In the genomic region with DNA sequence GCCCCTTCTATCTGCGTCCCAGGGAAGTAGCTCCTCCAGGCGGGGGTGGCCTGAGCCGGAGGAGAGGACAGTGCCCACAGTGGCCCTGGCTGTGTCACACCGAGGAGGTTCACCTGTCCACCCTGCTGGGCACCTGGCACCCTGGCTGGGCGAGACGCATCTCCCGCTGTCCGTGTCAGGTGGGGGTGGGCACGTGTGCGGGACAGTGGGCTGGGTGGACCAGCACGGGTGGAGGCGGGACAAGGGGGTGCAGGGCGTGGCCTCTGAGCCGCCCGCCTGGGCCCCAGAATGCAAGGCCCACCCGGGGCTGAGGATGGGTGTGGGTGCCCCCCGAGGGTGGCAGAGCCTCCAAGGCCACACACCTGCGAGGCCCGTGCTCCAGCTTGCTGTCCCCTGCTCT, we compare ENCODE assay signal across 14 cellular contexts. TPM values are rescaled to one million over a fixed set of nuclear protein-coding genes. Genes with fewer than 3 reads are reported as not detected.
DNase-seq lines count a peak whose midpoint lies in the region; ATAC-seq, FAIRE-seq and TF ChIP-seq lines count a peak whose summit lies in the region.
"Had no signal": no experiment of that assay in that cellular context is flagged by ENCODE, and none has a peak within 500 bp of the region (broad histone marks: within the 10 kb centered on the region; RNA-seq: fewer than 3 reads in every experiment).

No MANE protein-coding gene starts in this region.

- peaks cover 0 to 9% (median 5%) of the 10 kb centered on the region in 7 donors for H3K4me1 Mint-ChIP-seq in naive thymus-derived CD4-positive, alpha-beta T cell
- H3K4me1 Mint-ChIP-seq: central memory CD8-positive, alpha-beta T cell had no signal

- WGBS in aorta, 2 donors: 14 to 18% methylated on average over 16 to 19 of the region's 19 CpGs

- peak overlapping the region; percentile 37 to 50 for H3K4me3 ChIP-seq in ascending aorta
- no peak overlapping the region for H3K4me3 ChIP-seq in naive thymus-derived CD4-positive, alpha-beta T cell (ENCODE audit: low read length)
- no peak overlapping the region for H3K4me3 ChIP-seq in aorta (ENCODE audit: low read length in 2 of 2)

- peaks cover 30 to 50% of the 10 kb centered on the region in 2 donors for H3K4me1 ChIP-seq in ascending aorta
- H3K4me1 ChIP-seq in naive thymus-derived CD4-positive, alpha-beta T cell (ENCODE audit: control insufficient read depth in 2 of 2, insufficient read depth in 2 of 2, low read length in 2 of 2): peaks cover 0 to 25% of the 10 kb centered on the region in 2 donors
- H3K4me1 ChIP-seq in aorta (ENCODE audit: control insufficient read depth in 1 of 2, insufficient read depth in 2 of 2, low read length in 2 of 2): no peaks in the 10 kb centered on the region

- peak overlapping the region in 4 of 10 donors; percentile 17 to 63 (median 32) for H3K4me3 Mint-ChIP-seq in naive thymus-derived CD4-positive, alpha-beta T cell
- H3K4me3 Mint-ChIP-seq: activated CD8-positive, alpha-beta memory T cell treated with anti-CD3 and anti-CD28 coated beads, Interleukin-2, amount 10 ng/mL, durations not matched to agents 7 days and 5 days; central memory CD8-positive, alpha-beta T cell; stimulated activated effector memory CD8-positive, alpha-beta T cell treated with anti-CD3 and anti-CD28 coated beads, Interleukin-12 subunit alpha, Interleukin-12 subunit beta, amount 100 ng/mL, for 72 hours had no signal

- CTCF ChIA-PET in naive thymus-derived CD4-positive, alpha-beta T cell (lab: Charles Lee): interaction anchor here (1.0 kb wide), 1 partner anchor 137 kb away, joined by 3 read pairs; no protein-coding TSS in a partner anchor

- no peaks in the 10 kb centered on the region for H3K36me3 ChIP-seq in ascending aorta
- no peaks in the 10 kb centered on the region for H3K36me3 ChIP-seq in naive thymus-derived CD4-positive, alpha-beta T cell (ENCODE audit: control insufficient read depth in 2 of 3, insufficient read depth in 3 of 3, low read length in 3 of 3)
- no peaks in the 10 kb centered on the region for H3K36me3 ChIP-seq in aorta (ENCODE audit: control insufficient read depth in 1 of 2, insufficient read depth in 2 of 2, low read length in 1 of 2)

- H3K27ac Mint-ChIP-seq in naive thymus-derived CD4-positive, alpha-beta T cell: no peak overlapping the region
- H3K27ac Mint-ChIP-seq: activated CD8-positive, alpha-beta memory T cell treated with anti-CD3 and anti-CD28 coated beads, Interleukin-2, amount 10 ng/mL, durations not matched to agents 7 days and 5 days; stimulated activated effector memory CD8-positive, alpha-beta T cell treated with anti-CD3 and anti-CD28 coated beads, Interleukin-12 subunit alpha, Interleukin-12 subunit beta, amount 100 ng/mL, for 72 hours had no signal

- no peaks in the 10 kb centered on the region for H3K27me3 ChIP-seq in ascending aorta
- peaks cover 6 to 14% of the 10 kb centered on the region in 2 donors for H3K27me3 ChIP-seq in naive thymus-derived CD4-positive, alpha-beta T cell (ENCODE audit: control insufficient read depth in 2 of 2, insufficient read depth in 2 of 2, low read length in 2 of 2)
- no peaks in the 10 kb centered on the region for H3K27me3 ChIP-seq in aorta (ENCODE audit: control insufficient read depth in 1 of 2, insufficient read depth in 2 of 2, low read length in 1 of 2)

- H3K9me3 Mint-ChIP-seq in naive thymus-derived CD4-positive, alpha-beta T cell: no peaks in the 10 kb centered on the region
- H3K9me3 Mint-ChIP-seq: central memory CD8-positive, alpha-beta T cell; naive thymus-derived CD8-positive, alpha-beta T cell; stimulated activated effector memory CD8-positive, alpha-beta T cell treated with anti-CD3 and anti-CD28 coated beads, Interleukin-12 subunit alpha, Interleukin-12 subunit beta, amount 100 ng/mL, for 72 hours had no signal

- POLR2A ChIA-PET in naive thymus-derived CD4-positive, alpha-beta T cell (lab: Charles Lee): no interaction called here

- DNase-seq in left cardiac atrium: no peak
- DNase-seq in left ventricle myocardium superior: no peak
- no peak for DNase-seq in ascending aorta (ENCODE audit: low spot score in 2 of 2)
- DNase-seq in naive thymus-derived CD4-positive, alpha-beta T cell: no peak
- no peak for DNase-seq in aorta
- DNase-seq in SHP77 (lab: John Stamatoyannopoulos, UW): no peak
- DNase-seq in H54 (ENCODE audit: insufficient read length, low spot score): no peak
- DNase-seq in activated CD4-positive, CD25-positive, alpha-beta regulatory T cell treated with anti-CD3 and anti-CD28 coated beads, Interleukin-2, amount 50 U/mL, for 72 hours: no peak
- DNase-seq: activated CD8-positive, alpha-beta memory T cell treated with anti-CD3 and anti-CD28 coated beads, Interleukin-2, amount 10 ng/mL, durations not matched to agents 7 days and 5 days; stimulated activated CD4-positive, alpha-beta T cell treated with anti-CD3 and anti-CD28 coated beads, Interleukin-4, amount 100 ng/mL, for 4 hours had no signal

- H3K27ac ChIP-seq in ascending aorta (peak overlapping the region; percentile 70 to 75), aorta (ENCODE audit: low read depth in 1 of 2, low read length in 2 of 2) (no peak overlapping the region)
- no peak overlapping the region for H3K27ac ChIP-seq in naive thymus-derived CD4-positive, alpha-beta T cell (ENCODE audit: low read depth, low read length)

- peaks cover 4 to 15% (median 9%) of the 10 kb centered on the region in 5 donors for H3K27me3 Mint-ChIP-seq in naive thymus-derived CD4-positive, alpha-beta T cell

- FAIRE-seq in H54 (lab: Jason Lieb, UNC): no peak
- FAIRE-seq: kidney had no signal

- ATAC-seq in left cardiac atrium (peak; percentile 1 to 3), left ventricle myocardium superior (no peak), aorta (ENCODE audit: low FRiP score) (peak; percentile 15)
- ATAC-seq in naive thymus-derived CD4-positive, alpha-beta T cell: peak; percentile 17
- ATAC-seq: activated CD8-positive, alpha-beta memory T cell treated with anti-CD3 and anti-CD28 coated beads, Interleukin-2, amount 10 ng/mL, durations not matched to agents 7 days and 5 days had no signal

- intact Hi-C loops in left cardiac atrium (cut with DNase I) (no loop called here), left ventricle myocardium superior (cut with micrococcal nuclease) (no loop called here), ascending aorta (cut with DNase I) (loop anchor here (2.0 to 5.0 kb wide), 2 partner anchors 52 to 168 kb away; no protein-coding TSS in a partner anchor), aorta (cut with DNase I) (loop anchor here in 1 of 2 donors (2.0 kb wide), 2 partner anchors 34 to 52 kb away; a partner anchor contains a TSS)
- intact Hi-C loops in naive thymus-derived CD4-positive, alpha-beta T cell (cut with micrococcal nuclease): no loop called here

- H3K9me3 ChIP-seq in ascending aorta: no peaks in the 10 kb centered on the region
- no peaks in the 10 kb centered on the region for H3K9me3 ChIP-seq in naive thymus-derived CD4-positive, alpha-beta T cell (ENCODE audit: control insufficient read depth in 2 of 3, low read length in 3 of 3)
- no peaks in the 10 kb centered on the region for H3K9me3 ChIP-seq in aorta (ENCODE audit: control insufficient read depth, low read length)

- H3K36me3 Mint-ChIP-seq in naive thymus-derived CD4-positive, alpha-beta T cell: no peaks in the 10 kb centered on the region
- H3K36me3 Mint-ChIP-seq: activated CD8-positive, alpha-beta memory T cell treated with anti-CD3 and anti-CD28 coated beads, Interleukin-2, amount 10 ng/mL, durations not matched to agents 7 days and 5 days; stimulated activated effector memory CD8-positive, alpha-beta T cell treated with anti-CD3 and anti-CD28 coated beads, Interleukin-12 subunit alpha, Interleukin-12 subunit beta, amount 100 ng/mL, for 72 hours had no signal

- TF ChIP-seq POLR2A in H54 (IDR thresholded peaks at IDR 0.05; ENCODE audit: low read depth, low read length): no peak

- no peak for TF ChIP-seq CTCF in ascending aorta (IDR thresholded peaks at IDR 0.05)

RNA-seq across cellular contexts. Expression of a gene that starts 33.7 kb away (rescaled TPM):
- total RNA-seq in left cardiac atrium (1 to 10 TPM; 8.3 to 9.9 TPM), left ventricle myocardium superior (8.6 TPM), ascending aorta (29.1 TPM), aorta (10 to 100 TPM; 22.8 to 49.3 TPM)
- 1 to 10 TPM in 1 of 5 experiments, under 1 TPM in 3, not detected in 1; 0.05 to 3.8 (median 0.68) TPM for total RNA-seq in naive thymus-derived CD4-positive, alpha-beta T cell
- not detected for polyA plus RNA-seq in naive thymus-derived CD4-positive, alpha-beta T cell
- 10 to 100 TPM in 1 of 2 donors, 1 to 10 TPM in 1; 3.9 to 16.8 TPM for polyA plus RNA-seq in aorta
- total RNA-seq: naive thymus-derived CD8-positive, alpha-beta T cell had no signal
- polyA plus RNA-seq: naive thymus-derived CD8-positive, alpha-beta T cell had no signal

Comparison
In these comparisons a context has a peak if more than half of its experiments do, and no peak if none do; other contexts are left out.
1. H3K27ac ChIP-seq: peak in ascending aorta (2 of 2); none in naive thymus-derived CD4-positive, alpha-beta T cell (single experiment) and aorta (0 of 2).
2. H3K4me3 ChIP-seq: peak in ascending aorta (2 of 2); none in naive thymus-derived CD4-positive, alpha-beta T cell (single experiment) and aorta (0 of 2).